In genomic region chr5:149063017-149063687, GRCh38 we compare ENCODE assay signal across 8 cellular contexts. TPM values are rescaled to one million over a fixed set of nuclear protein-coding genes. Genes with fewer than 3 reads are reported as not detected.
DNase-seq lines count a peak whose midpoint lies in the region; ATAC-seq, FAIRE-seq and TF ChIP-seq lines count a peak whose summit lies in the region.

TSS of gene SH3TC2 (minus strand) at chr5:149063062. CDS start at chr5:149063022, 40 bp downstream.

- H4K20me1 ChIP-seq in HepG2 (ENCODE audit: insufficient read depth, low read length) = no peaks in the 10 kb centered on the region

- FAIRE-seq in HepG2 (lab: Jason Lieb, UNC) = peak; percentile 74

- intact Hi-C loops in HepG2 (cut with micrococcal nuclease; ENCODE audit: unreplicated experiment) = loop anchor here (10.0 kb wide), 2 partner anchors 52 to 162 kb away; no protein-coding TSS in a partner anchor
- intact Hi-C loops in transverse colon (cut with DNase I; ENCODE audit: low total_unique reads) = no loop called here

- peak; percentile 99 for ATAC-seq in HepG2
- ATAC-seq in GM19035 (IDR thresholded peaks at IDR 0.05; ENCODE audit: unreplicated experiment) = no peak

- peak; percentile 54 for DNase-seq in LHCN-M2 (ENCODE audit: low read depth)
- peak; percentile 90 for DNase-seq in HepG2 (ENCODE audit: low spot score)
- peak; percentile 54 for DNase-seq in transverse colon
- no peak for DNase-seq in T-helper 1 cell
- DNase-seq in NCI-H2196 treated with DMSO at 0.1 percent for 48 hours (lab: John Stamatoyannopoulos, UW; ENCODE audit: unreplicated experiment) = no peak
- no peak for DNase-seq in HAP-1 (ENCODE audit: low spot score in 2 of 2)

- H3K27ac ChIP-seq in ectodermal cell (ENCODE audit: insufficient read depth, low read depth, low read length, poor library complexity, severe bottlenecking) = peak within 1 kb of the TSS; percentile 58
- no peak within 1 kb of the TSS for H3K27ac ChIP-seq in HepG2 (ENCODE audit: extremely low read length, insufficient read depth, low read length)
- H3K27ac ChIP-seq in transverse colon = peak within 1 kb of the TSS; percentile 59 to 78 (median 66)

- no peak within 1 kb of the TSS for H2AFZ ChIP-seq in HepG2 (ENCODE audit: low read length)

- no TSS peak for BruUV-seq in HepG2 (replicated peaks; lab: Mats Ljungman, UMichigan)

- H3K4me3 ChIP-seq in ectodermal cell (ENCODE audit: insufficient read depth, low read depth, low read length) (no peak within 1 kb of the TSS), HepG2 (replicated peaks in 1 of 3; ENCODE audit: insufficient read depth in 1 of 3, low read depth in 2 of 3, low read length in 3 of 3) (peak within 1 kb of the TSS in 1 of 3 experiments; percentile 15; a peak in 1 of 6 replicates), transverse colon (no peak within 1 kb of the TSS), HAP-1 (no peak within 1 kb of the TSS)

- peaks cover 4% of the 10 kb centered on the region for H3K9me3 ChIP-seq in ectodermal cell (ENCODE audit: control insufficient read depth, low read length)
- no peaks in the 10 kb centered on the region for H3K9me3 ChIP-seq in HepG2 (ENCODE audit: low read length)
- no peaks in the 10 kb centered on the region for H3K9me3 ChIP-seq in transverse colon
- no peaks in the 10 kb centered on the region for H3K9me3 ChIP-seq in HAP-1

- POLR2A ChIA-PET in HepG2 (lab: Yijun Ruan, JAX) = no interaction called here

- H3K4me2 ChIP-seq in HepG2 (ENCODE audit: low read depth, low read length) = peak within 1 kb of the TSS; percentile 56

- no peak for TF ChIP-seq RAD21 in HepG2 (CRISPR knock-in tag; IDR thresholded peaks at IDR 0.05)

- in situ Hi-C loops in HepG2 (cut with HindIII; ENCODE audit: extremely low pct_ligation_motif_present, low pct_unique_long_range_greater_than_20kb) = no loop called here
- in situ Hi-C loops in transverse colon (cut with MboI; ENCODE audit: low pct_ligation_motif_present in 1 of 4, low pct_unique_long_range_greater_than_20kb in 1 of 4, low sequenced_read_pairs in 3 of 4) = no loop called here
- in situ Hi-C loops in HAP-1 (cut with MboI; ENCODE audit: low sequenced_read_pairs) = no loop called here

- no peak for TF ChIP-seq EP300 in HepG2 (IDR thresholded peaks at IDR 0.05; ENCODE audit: low read depth in 2 of 2, low read length in 2 of 2)
- no peak for TF ChIP-seq EP300 in HepG2 (CRISPR knock-in tag; IDR thresholded peaks at IDR 0.05; ENCODE audit: borderline replicate concordance)
- TF ChIP-seq EP300 in transverse colon (IDR thresholded peaks at IDR 0.05; ENCODE audit: low read depth) = no peak

- H3K36me3 ChIP-seq in ectodermal cell (ENCODE audit: control insufficient read depth, insufficient read depth, low read length) (no peaks in the 10 kb centered on the region), HepG2 (replicated peaks in 1 of 2; ENCODE audit: control insufficient read depth in 1 of 2, insufficient read depth in 2 of 2, low read length in 2 of 2) (no peaks in the 10 kb centered on the region), transverse colon (no peaks in the 10 kb centered on the region), HAP-1 (replicated peaks) (no peaks in the 10 kb centered on the region)

- no peaks in the 10 kb centered on the region for H3K79me2 ChIP-seq in HepG2 (ENCODE audit: insufficient read depth, low read length)

- WGBS in ectodermal cell, 2 experiments = 9% methylated on average over 9 of the region's 9 CpGs
- WGBS in HepG2 (ENCODE audit: low lambda C conversion rate) = 0% methylated on average over 2 of the region's 9 CpGs
- 29% methylated on average over 6 of the region's 9 CpGs; no CpG with 5 or more reads in 1 of the 2 donors for WGBS in transverse colon (ENCODE audit: low coverage in 1 of 2), 2 donors

- H3K27me3 ChIP-seq in ectodermal cell (ENCODE audit: control insufficient read depth, insufficient read depth, low read length, poor library complexity, severe bottlenecking) = no peaks in the 10 kb centered on the region
- no peaks in the 10 kb centered on the region for H3K27me3 ChIP-seq in HepG2 (ENCODE audit: control insufficient read depth in 1 of 2, insufficient read depth in 2 of 2, low read length in 2 of 2)
- no peaks in the 10 kb centered on the region for H3K27me3 ChIP-seq in transverse colon
- H3K27me3 ChIP-seq in HAP-1 (ENCODE audit: low read depth) = no peaks in the 10 kb centered on the region

- TF ChIP-seq POLR2A in HepG2 (IDR thresholded peaks at IDR 0.05; ENCODE audit: insufficient read depth in 1 of 2, low read depth in 2 of 2, low read length in 2 of 2) = no peak
- TF ChIP-seq POLR2A in transverse colon (IDR thresholded peaks at IDR 0.05) = no peak

- H3K4me1 ChIP-seq in ectodermal cell (ENCODE audit: control insufficient read depth, insufficient read depth, low read length) = peaks cover 15% of the 10 kb centered on the region
- H3K4me1 ChIP-seq in HepG2 (ENCODE audit: insufficient read depth, low read length) = peaks cover 40% of the 10 kb centered on the region
- H3K4me1 ChIP-seq in transverse colon = peaks cover 4 to 34% (median 20%) of the 10 kb centered on the region in 4 donors
- H3K4me1 ChIP-seq in HAP-1 = no peaks in the 10 kb centered on the region

- no peak within 1 kb of the TSS for H3K9ac ChIP-seq in HepG2 (ENCODE audit: insufficient read depth, low read depth, low read length)

- TF ChIP-seq CTCF in HepG2 (CRISPR knock-in tag; IDR thresholded peaks at IDR 0.05) = no peak
- no peak for TF ChIP-seq CTCF in transverse colon (IDR thresholded peaks at IDR 0.05)

- CTCF ChIA-PET in HepG2 (lab: Yijun Ruan, JAX; ENCODE audit: low intra/inter-chr PET ratio, low total read pairs) = no interaction called here

TF ChIP-seq in HepG2, 621 proteins besides CTCF, POLR2A, EP300 and RAD21 (continues in another document):
- no peak for TF ChIP-seq FOSL1 (CRISPR knock-in tag; IDR thresholded peaks at IDR 0.05; ENCODE audit: borderline replicate concordance)
- TF ChIP-seq ZNF75D (CRISPR knock-in tag; IDR thresholded peaks at IDR 0.05; ENCODE audit: borderline replicate concordance) = no peak
- TF ChIP-seq FOXK1 (CRISPR knock-in tag; IDR thresholded peaks at IDR 0.05; ENCODE audit: borderline replicate concordance, low read depth) = no peak
- TF ChIP-seq ZIK1 (CRISPR knock-in tag; IDR thresholded peaks at IDR 0.05; ENCODE audit: borderline replicate concordance, low read depth) = no peak
- TF ChIP-seq CENPT (CRISPR knock-in tag; IDR thresholded peaks at IDR 0.05; ENCODE audit: low read depth) = no peak
- no peak for TF ChIP-seq LCORL (IDR thresholded peaks at IDR 0.05)
- TF ChIP-seq LCORL (CRISPR knock-in tag; IDR thresholded peaks at IDR 0.05) = 0 out of 2 replicates have a peak, but pooled peaks have one; percentile 22
- TF ChIP-seq MYC (CRISPR knock-in tag; IDR thresholded peaks at IDR 0.05; ENCODE audit: borderline replicate concordance) = peak; percentile 26; the same call in 1 of the 2 replicates
- no peak for TF ChIP-seq ZNF446 (CRISPR knock-in tag; IDR thresholded peaks at IDR 0.05)
- no peak for TF ChIP-seq ZSCAN12 (CRISPR knock-in tag; IDR thresholded peaks at IDR 0.05)
- no peak for TF ChIP-seq ATF7 (IDR thresholded peaks at IDR 0.05)
- no peak for TF ChIP-seq ATF7 (CRISPR knock-in tag; IDR thresholded peaks at IDR 0.05)
- no peak for TF ChIP-seq NFYB (CRISPR knock-in tag; IDR thresholded peaks at IDR 0.05)

RNA-seq across cellular contexts. Expression of gene SH3TC2, which starts in this region (rescaled TPM):
- total RNA-seq in LHCN-M2 (2014; rRNA removed) = 3.6 and 4.4 TPM in 2 replicates
- polyA plus RNA-seq in LHCN-M2 (2012) = 1.5 TPM
- polyA plus RNA-seq in ectodermal cell (2013, experiment 1 of 4) = 3.0 TPM
- 2.4 TPM for polyA plus RNA-seq in ectodermal cell (2013, experiment 2 of 4)
- 0.96 TPM for polyA plus RNA-seq in ectodermal cell (2013, experiment 3 of 4)
- 1.3 TPM for polyA plus RNA-seq in ectodermal cell (2013, experiment 4 of 4)
- 0.71 and 0.94 TPM in 2 replicates for total RNA-seq in HepG2 (2016; rRNA removed; fragmentation: Illumina TruSeq; extraction: Trizol)
- total RNA-seq in HepG2 (2016; cell fraction: cytosol; rRNA removed; fragmentation: Illumina TruSeq; extraction: Trizol; ENCODE audit: low read depth) = under 0.01 and 0.20 TPM in 2 replicates
- 0.61 and 0.76 TPM in 2 replicates for total RNA-seq in HepG2 (2016; cell fraction: insoluble cytoplasmic fraction; rRNA removed; fragmentation: Illumina TruSeq; extraction: Trizol)
- 0.14 and 0.40 TPM in 2 replicates for total RNA-seq in HepG2 (2016; cell fraction: membrane; rRNA removed; fragmentation: Illumina TruSeq; extraction: Trizol)
- 0.81 and 2.3 TPM in 2 replicates for total RNA-seq in HepG2 (2016; cell fraction: nucleus; rRNA removed; fragmentation: Illumina TruSeq; extraction: Trizol)
- 0.27 and 0.34 TPM in 2 replicates for polyA plus RNA-seq in HepG2 (2011; rRNA removed)
- polyA plus RNA-seq in HepG2 (2011; cell fraction: cytosol; rRNA removed) = 0.12 and 0.14 TPM in 2 replicates
- polyA plus RNA-seq in HepG2 (2011; cell fraction: nucleus; rRNA removed) = 1.3 and 1.9 TPM in 2 replicates
- 0.17 and 0.40 TPM in 2 replicates for polyA plus RNA-seq in HepG2 (2012)
- polyA plus RNA-seq in HepG2 (2016; cell fraction: cytosol; fragmentation: Illumina TruSeq; extraction: Trizol; ENCODE audit: low read depth) = 0.06 TPM in 1 of 2 replicates, not detected in the other
- polyA plus RNA-seq in HepG2 (2016; cell fraction: insoluble cytoplasmic fraction; fragmentation: Illumina TruSeq; extraction: Trizol; ENCODE audit: low read depth) = 0.19 and 0.58 TPM in 2 replicates
- 0.14 TPM in 1 of 2 replicates, not detected in the other for polyA plus RNA-seq in HepG2 (2016; cell fraction: membrane; fragmentation: Illumina TruSeq; extraction: Trizol; ENCODE audit: low read depth)
- polyA plus RNA-seq in HepG2 (2016; cell fraction: nucleus; fragmentation: Illumina TruSeq; extraction: Trizol; ENCODE audit: insufficient read depth, low read depth) = 0.65 and 1.2 TPM in 2 replicates
- 4.6 and 5.3 TPM in 2 replicates for polyA minus RNA-seq in HepG2 (2011; rRNA and poly(A)+ RNA removed; ENCODE audit: low replicate concordance)
- 1.1 TPM in 1 of 2 replicates, not detected in the other for polyA minus RNA-seq in HepG2 (2011; cell fraction: cytosol; rRNA and poly(A)+ RNA removed)
- 1.7 and 2.5 TPM in 2 replicates for polyA minus RNA-seq in HepG2 (2011; cell fraction: nucleus; rRNA and poly(A)+ RNA removed)
- total RNA-seq in transverse colon = 1 to 10 TPM in 2 of 4 donors, under 1 TPM in 1, not detected in 1; 0.55 to 1.6 (median 1.5) TPM

Comparison
In these comparisons a context has a peak if more than half of its experiments do, and no peak if none do; other contexts are left out.
1. DNase-seq: peak in LHCN-M2 (single experiment), HepG2 (single experiment) and transverse colon (single experiment); none in T-helper 1 cell (0 of 5), NCI-H2196 treated with DMSO at 0.1 percent for 48 hours (single experiment) and HAP-1 (0 of 2).